Comparison of ENCODE assay signal across 7 cellular contexts in genomic region chr4:144051494-144051893, GRCh38. TPM values are rescaled to one million over a fixed set of nuclear protein-coding genes. Genes with fewer than 3 reads are reported as not detected.
"Had no signal": no experiment of that assay in that cellular context is flagged by ENCODE, and none has a peak within 500 bp of the region (broad histone marks: within the 10 kb centered on the region; RNA-seq: fewer than 3 reads in every experiment).

No MANE protein-coding gene starts in this region.

RNA-seq across cellular contexts. Expression of gene GYPB, which starts 32.3 kb away (rescaled TPM):
- total RNA-seq: GM23248, GM23338, H1, H4, H7, H9, HFFc6 had no signal
- polyA plus RNA-seq: GM23338, H1 had no signal
